Comparison of ENCODE assay signal across 27 cellular contexts in genomic region chr15:96183020-96183926, GRCh38.
DNase-seq lines count a peak whose midpoint lies in the region; ATAC-seq and TF ChIP-seq lines count a peak whose summit lies in the region.
"Had no signal": no experiment of that assay in that cellular context is flagged by ENCODE, and none has a peak within 500 bp of the region (broad histone marks: within the 10 kb centered on the region; RNA-seq: fewer than 3 reads in every experiment).

No MANE protein-coding gene starts in this region.

- H3K4me3 ChIP-seq in ectodermal cell (ENCODE audit: insufficient read depth, low read depth, low read length) (no peak overlapping the region), tibial artery (no peak overlapping the region)
- H3K4me3 ChIP-seq: sigmoid colon, upper lobe of right lung had no signal

- peaks cover 71% of the 10 kb centered on the region for H3K4me1 Mint-ChIP-seq in Calu3 (ENCODE audit: low read depth, unreplicated experiment)
- H3K4me1 Mint-ChIP-seq in mesothelial cell of epicardium = peaks cover 82% of the 10 kb centered on the region
- H3K4me1 Mint-ChIP-seq: activated B cell treated with CpG ODN at 0.5 μM for 24 hours; activated CD4-positive, alpha-beta T cell treated with anti-CD3 and anti-CD28 coated beads, Interleukin-2, amount 10 ng/mL, durations not matched to agents 7 days and 5 days; activated naive CD8-positive, alpha-beta T cell treated with anti-CD3 and anti-CD28 coated beads for 36 hours; immature natural killer cell had no signal

- H3K27ac ChIP-seq in ectodermal cell (ENCODE audit: insufficient read depth, low read depth, low read length, poor library complexity, severe bottlenecking) (peak overlapping the region; percentile 48), tibial artery (peak overlapping the region; percentile 10 to 89)
- H3K27ac ChIP-seq: upper lobe of right lung had no signal

- DNase-seq in Calu3 (peak; percentile 9), mesothelial cell of epicardium (ENCODE audit: low spot score in 2 of 2, unreplicated experiment in 2 of 2) (no peak), tibial artery (no peak), NCI-H187 treated with DMSO at 0.1 percent for 48 hours (lab: John Stamatoyannopoulos, UW) (no peak)
- DNase-seq in stimulated activated CD4-positive, alpha-beta T cell treated with anti-CD3 and anti-CD28 coated beads, Interleukin-4, amount 100 ng/mL, for 1 hour = no peak
- DNase-seq: ACHN; activated B cell treated with CpG ODN at 0.5 μM for 24 hours; activated CD4-positive, alpha-beta T cell treated with anti-CD3 and anti-CD28 coated beads, Interleukin-2, amount 10 ng/mL, durations not matched to agents 7 days and 5 days; activated effector memory CD4-positive, alpha-beta T cell treated with anti-CD3 and anti-CD28 coated beads, Interleukin-2, amount 50 U/mL, for 16 hours; activated naive CD8-positive, alpha-beta T cell treated with anti-CD3 and anti-CD28 coated beads for 36 hours; activated T-cell treated with anti-CD3 and anti-CD28 coated beads, Interleukin-2, amount 50 U/mL, for 24 hours; anterior cingulate cortex; effector CD4-positive, alpha-beta T cell; immature natural killer cell; left colon; NCI-H1092; NCI-H1694; NCI-H2171 treated with DMSO at 0.1 percent for 48 hours; NCI-H510A treated with DMSO at 0.1 percent for 48 hours; posterior cingulate gyrus; sigmoid colon; stimulated activated CD4-positive, alpha-beta T cell treated with anti-CD3 and anti-CD28 coated beads, Interleukin-4, amount 100 ng/mL, for 4 hours; T-helper 1 cell; upper lobe of right lung had no signal

- H3K4me1 ChIP-seq in ectodermal cell (ENCODE audit: control insufficient read depth, insufficient read depth, low read length) (peaks cover 19% of the 10 kb centered on the region), tibial artery (peaks cover 0 to 39% (median 12%) of the 10 kb centered on the region in 4 donors)

- intact Hi-C loops in Calu3 (cut with micrococcal nuclease; ENCODE audit: unreplicated experiment) (no loop called here), tibial artery (cut with DNase I; ENCODE audit: low total_unique reads) (no loop called here)

- H3K27me3 ChIP-seq in ectodermal cell (ENCODE audit: control insufficient read depth, insufficient read depth, low read length, poor library complexity, severe bottlenecking) (no peaks in the 10 kb centered on the region), tibial artery (no peaks in the 10 kb centered on the region)
- H3K27me3 ChIP-seq: sigmoid colon, upper lobe of right lung had no signal

- BruUV-seq in Calu3 (replicated peaks; lab: Mats Ljungman, UMichigan) = no TSS peak

- H3K9me3 ChIP-seq in ectodermal cell (ENCODE audit: control insufficient read depth, low read length) (no peaks in the 10 kb centered on the region), tibial artery (no peaks in the 10 kb centered on the region)
- H3K9me3 ChIP-seq: sigmoid colon, upper lobe of right lung had no signal

- TF ChIP-seq CTCF in Calu3 (IDR thresholded peaks at IDR 0.05; ENCODE audit: unreplicated experiment) = no peak
- no peak for TF ChIP-seq CTCF in mesothelial cell of epicardium (IDR thresholded peaks at IDR 0.05; ENCODE audit: unreplicated experiment)
- no peak for TF ChIP-seq CTCF in tibial artery (IDR thresholded peaks at IDR 0.05)

- H3K36me3 Mint-ChIP-seq in Calu3 (ENCODE audit: insufficient read depth, unreplicated experiment) (no peaks in the 10 kb centered on the region), mesothelial cell of epicardium (no peaks in the 10 kb centered on the region)
- H3K36me3 Mint-ChIP-seq: activated naive CD8-positive, alpha-beta T cell treated with anti-CD3 and anti-CD28 coated beads for 36 hours; immature natural killer cell; memory B cell had no signal

- CTCF ChIA-PET in Calu3 (lab: Charles Lee) = interaction anchor here (0.6 to 1.4 kb wide), 9 partner anchors 12 to 431 kb away, joined by 3 to 8 read pairs (median 4); partner anchors contain the start of gene NR2F2

- no peaks in the 10 kb centered on the region for H3K9me3 Mint-ChIP-seq in Calu3 (ENCODE audit: low read depth, unreplicated experiment)
- no peaks in the 10 kb centered on the region for H3K9me3 Mint-ChIP-seq in mesothelial cell of epicardium
- H3K9me3 Mint-ChIP-seq: activated CD4-positive, alpha-beta T cell treated with anti-CD3 and anti-CD28 coated beads, Interleukin-2, amount 10 ng/mL, durations not matched to agents 7 days and 5 days; activated naive CD8-positive, alpha-beta T cell treated with anti-CD3 and anti-CD28 coated beads for 36 hours; activated T-cell treated with anti-CD3 and anti-CD28 coated beads, Interleukin-2, amount 50 U/mL, for 24 hours; immature natural killer cell had no signal

- H3K27me3 Mint-ChIP-seq in Calu3 (ENCODE audit: unreplicated experiment) = no peaks in the 10 kb centered on the region
- no peaks in the 10 kb centered on the region for H3K27me3 Mint-ChIP-seq in mesothelial cell of epicardium (ENCODE audit: low read depth)
- H3K27me3 Mint-ChIP-seq: activated B cell treated with CpG ODN at 0.5 μM for 24 hours; activated CD4-positive, alpha-beta T cell treated with anti-CD3 and anti-CD28 coated beads, Interleukin-2, amount 10 ng/mL, durations not matched to agents 7 days and 5 days; memory B cell had no signal

- peak overlapping the region; percentile 28 for H3K4me3 Mint-ChIP-seq in Calu3 (ENCODE audit: low read depth, unreplicated experiment)
- H3K4me3 Mint-ChIP-seq in mesothelial cell of epicardium = no peak overlapping the region
- H3K4me3 Mint-ChIP-seq: activated B cell treated with CpG ODN at 0.5 μM for 24 hours; activated CD4-positive, alpha-beta T cell treated with anti-CD3 and anti-CD28 coated beads, Interleukin-2, amount 10 ng/mL, durations not matched to agents 7 days and 5 days; activated naive CD8-positive, alpha-beta T cell treated with anti-CD3 and anti-CD28 coated beads for 36 hours; activated T-cell treated with anti-CD3 and anti-CD28 coated beads, Interleukin-2, amount 50 U/mL, for 24 hours; immature natural killer cell; memory B cell had no signal

- H3K27ac Mint-ChIP-seq in Calu3 (ENCODE audit: unreplicated experiment) (peak overlapping the region; percentile 58), mesothelial cell of epicardium (peak overlapping the region; percentile 69)
- H3K27ac Mint-ChIP-seq: activated B cell treated with CpG ODN at 0.5 μM for 24 hours; activated CD4-positive, alpha-beta T cell treated with anti-CD3 and anti-CD28 coated beads, Interleukin-2, amount 10 ng/mL, durations not matched to agents 7 days and 5 days; activated naive CD8-positive, alpha-beta T cell treated with anti-CD3 and anti-CD28 coated beads for 36 hours; activated T-cell treated with anti-CD3 and anti-CD28 coated beads, Interleukin-2, amount 50 U/mL, for 24 hours; immature natural killer cell; memory B cell had no signal

- 64 to 69% methylated on average over 6 to 7 of the region's 7 CpGs for WGBS in ectodermal cell, 2 experiments

- no peaks in the 10 kb centered on the region for H3K36me3 ChIP-seq in ectodermal cell (ENCODE audit: control insufficient read depth, insufficient read depth, low read length)
- no peaks in the 10 kb centered on the region for H3K36me3 ChIP-seq in tibial artery
- H3K36me3 ChIP-seq: sigmoid colon, upper lobe of right lung had no signal

- ATAC-seq in GM18907 (IDR thresholded peaks at IDR 0.05; ENCODE audit: unreplicated experiment) = no peak
- ATAC-seq: left colon, upper lobe of right lung had no signal
